1 cellular context compared by ENCODE assay signal in the genomic region with DNA sequence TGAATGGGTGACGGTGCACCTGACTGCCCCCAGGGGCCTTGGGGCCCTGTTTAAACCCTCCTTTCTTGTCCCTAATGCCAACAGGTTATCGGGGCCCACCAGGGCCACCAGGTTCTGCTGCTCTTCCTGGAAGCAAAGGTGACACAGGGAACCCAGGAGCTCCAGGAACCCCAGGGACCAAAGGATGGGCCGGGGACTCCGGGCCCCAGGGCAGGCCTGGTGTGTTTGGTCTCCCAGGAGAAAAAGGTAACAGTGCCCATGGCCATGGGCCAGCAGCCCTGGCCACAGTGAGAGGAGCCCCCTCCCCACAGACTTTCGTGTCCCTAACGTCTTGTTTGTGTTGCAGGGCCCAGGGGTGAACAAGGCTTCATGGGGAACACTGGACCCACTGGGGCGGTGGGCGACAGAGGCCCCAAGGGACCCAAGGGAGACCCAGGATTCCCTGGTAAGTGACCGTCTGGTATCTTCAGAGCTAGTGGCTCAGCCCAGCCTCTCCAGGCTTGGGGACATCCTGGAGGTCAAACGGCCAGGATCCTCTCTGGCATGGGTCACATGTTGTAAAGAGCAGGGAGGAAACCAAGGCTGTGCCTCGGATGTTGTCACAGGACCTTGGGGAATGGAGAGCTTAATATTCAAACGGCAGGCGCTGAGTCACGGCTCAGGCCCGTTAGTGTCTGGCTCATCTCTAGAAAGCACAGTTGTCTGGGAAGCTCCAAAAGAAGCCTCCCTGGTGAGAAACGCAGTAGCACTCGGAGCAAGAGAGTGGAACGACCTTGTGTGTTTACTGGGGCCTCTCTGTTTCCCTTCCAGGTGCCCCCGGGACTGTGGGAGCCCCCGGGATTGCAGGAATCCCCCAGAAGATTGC.
TF ChIP-seq lines count a peak whose summit lies in the region.

No MANE protein-coding gene starts in this region.

TF ChIP-seq in K562, 482 proteins besides CTCF, POLR2A, EP300 and RAD21 (continued from another document):
- TF ChIP-seq, protein P1, sequence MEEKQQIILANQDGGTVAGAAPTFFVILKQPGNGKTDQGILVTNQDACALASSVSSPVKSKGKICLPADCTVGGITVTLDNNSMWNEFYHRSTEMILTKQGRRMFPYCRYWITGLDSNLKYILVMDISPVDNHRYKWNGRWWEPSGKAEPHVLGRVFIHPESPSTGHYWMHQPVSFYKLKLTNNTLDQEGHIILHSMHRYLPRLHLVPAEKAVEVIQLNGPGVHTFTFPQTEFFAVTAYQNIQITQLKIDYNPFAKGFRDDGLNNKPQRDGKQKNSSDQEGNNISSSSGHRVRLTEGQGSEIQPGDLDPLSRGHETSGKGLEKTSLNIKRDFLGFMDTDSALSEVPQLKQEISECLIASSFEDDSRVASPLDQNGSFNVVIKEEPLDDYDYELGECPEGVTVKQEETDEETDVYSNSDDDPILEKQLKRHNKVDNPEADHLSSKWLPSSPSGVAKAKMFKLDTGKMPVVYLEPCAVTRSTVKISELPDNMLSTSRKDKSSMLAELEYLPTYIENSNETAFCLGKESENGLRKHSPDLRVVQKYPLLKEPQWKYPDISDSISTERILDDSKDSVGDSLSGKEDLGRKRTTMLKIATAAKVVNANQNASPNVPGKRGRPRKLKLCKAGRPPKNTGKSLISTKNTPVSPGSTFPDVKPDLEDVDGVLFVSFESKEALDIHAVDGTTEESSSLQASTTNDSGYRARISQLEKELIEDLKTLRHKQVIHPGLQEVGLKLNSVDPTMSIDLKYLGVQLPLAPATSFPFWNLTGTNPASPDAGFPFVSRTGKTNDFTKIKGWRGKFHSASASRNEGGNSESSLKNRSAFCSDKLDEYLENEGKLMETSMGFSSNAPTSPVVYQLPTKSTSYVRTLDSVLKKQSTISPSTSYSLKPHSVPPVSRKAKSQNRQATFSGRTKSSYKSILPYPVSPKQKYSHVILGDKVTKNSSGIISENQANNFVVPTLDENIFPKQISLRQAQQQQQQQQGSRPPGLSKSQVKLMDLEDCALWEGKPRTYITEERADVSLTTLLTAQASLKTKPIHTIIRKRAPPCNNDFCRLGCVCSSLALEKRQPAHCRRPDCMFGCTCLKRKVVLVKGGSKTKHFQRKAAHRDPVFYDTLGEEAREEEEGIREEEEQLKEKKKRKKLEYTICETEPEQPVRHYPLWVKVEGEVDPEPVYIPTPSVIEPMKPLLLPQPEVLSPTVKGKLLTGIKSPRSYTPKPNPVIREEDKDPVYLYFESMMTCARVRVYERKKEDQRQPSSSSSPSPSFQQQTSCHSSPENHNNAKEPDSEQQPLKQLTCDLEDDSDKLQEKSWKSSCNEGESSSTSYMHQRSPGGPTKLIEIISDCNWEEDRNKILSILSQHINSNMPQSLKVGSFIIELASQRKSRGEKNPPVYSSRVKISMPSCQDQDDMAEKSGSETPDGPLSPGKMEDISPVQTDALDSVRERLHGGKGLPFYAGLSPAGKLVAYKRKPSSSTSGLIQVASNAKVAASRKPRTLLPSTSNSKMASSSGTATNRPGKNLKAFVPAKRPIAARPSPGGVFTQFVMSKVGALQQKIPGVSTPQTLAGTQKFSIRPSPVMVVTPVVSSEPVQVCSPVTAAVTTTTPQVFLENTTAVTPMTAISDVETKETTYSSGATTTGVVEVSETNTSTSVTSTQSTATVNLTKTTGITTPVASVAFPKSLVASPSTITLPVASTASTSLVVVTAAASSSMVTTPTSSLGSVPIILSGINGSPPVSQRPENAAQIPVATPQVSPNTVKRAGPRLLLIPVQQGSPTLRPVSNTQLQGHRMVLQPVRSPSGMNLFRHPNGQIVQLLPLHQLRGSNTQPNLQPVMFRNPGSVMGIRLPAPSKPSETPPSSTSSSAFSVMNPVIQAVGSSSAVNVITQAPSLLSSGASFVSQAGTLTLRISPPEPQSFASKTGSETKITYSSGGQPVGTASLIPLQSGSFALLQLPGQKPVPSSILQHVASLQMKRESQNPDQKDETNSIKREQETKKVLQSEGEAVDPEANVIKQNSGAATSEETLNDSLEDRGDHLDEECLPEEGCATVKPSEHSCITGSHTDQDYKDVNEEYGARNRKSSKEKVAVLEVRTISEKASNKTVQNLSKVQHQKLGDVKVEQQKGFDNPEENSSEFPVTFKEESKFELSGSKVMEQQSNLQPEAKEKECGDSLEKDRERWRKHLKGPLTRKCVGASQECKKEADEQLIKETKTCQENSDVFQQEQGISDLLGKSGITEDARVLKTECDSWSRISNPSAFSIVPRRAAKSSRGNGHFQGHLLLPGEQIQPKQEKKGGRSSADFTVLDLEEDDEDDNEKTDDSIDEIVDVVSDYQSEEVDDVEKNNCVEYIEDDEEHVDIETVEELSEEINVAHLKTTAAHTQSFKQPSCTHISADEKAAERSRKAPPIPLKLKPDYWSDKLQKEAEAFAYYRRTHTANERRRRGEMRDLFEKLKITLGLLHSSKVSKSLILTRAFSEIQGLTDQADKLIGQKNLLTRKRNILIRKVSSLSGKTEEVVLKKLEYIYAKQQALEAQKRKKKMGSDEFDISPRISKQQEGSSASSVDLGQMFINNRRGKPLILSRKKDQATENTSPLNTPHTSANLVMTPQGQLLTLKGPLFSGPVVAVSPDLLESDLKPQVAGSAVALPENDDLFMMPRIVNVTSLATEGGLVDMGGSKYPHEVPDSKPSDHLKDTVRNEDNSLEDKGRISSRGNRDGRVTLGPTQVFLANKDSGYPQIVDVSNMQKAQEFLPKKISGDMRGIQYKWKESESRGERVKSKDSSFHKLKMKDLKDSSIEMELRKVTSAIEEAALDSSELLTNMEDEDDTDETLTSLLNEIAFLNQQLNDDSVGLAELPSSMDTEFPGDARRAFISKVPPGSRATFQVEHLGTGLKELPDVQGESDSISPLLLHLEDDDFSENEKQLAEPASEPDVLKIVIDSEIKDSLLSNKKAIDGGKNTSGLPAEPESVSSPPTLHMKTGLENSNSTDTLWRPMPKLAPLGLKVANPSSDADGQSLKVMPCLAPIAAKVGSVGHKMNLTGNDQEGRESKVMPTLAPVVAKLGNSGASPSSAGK (IDR thresholded peaks at IDR 0.05) = no peak
- TF ChIP-seq RFX5 (IDR thresholded peaks at IDR 0.05; ENCODE audit: low read depth, low read length) = no peak
- TF ChIP-seq GATA2 (CRISPR knock-in tag; IDR thresholded peaks at IDR 0.05) = no peak
- TF ChIP-seq XRCC4 (IDR thresholded peaks at IDR 0.05; ENCODE audit: extremely low read depth, insufficient read depth, insufficient read length) = no peak
- TF ChIP-seq CREM (IDR thresholded peaks at IDR 0.05; ENCODE audit: low read depth) = no peak
- TF ChIP-seq ZNF224 (CRISPR knock-in tag; IDR thresholded peaks at IDR 0.05) = no peak
- TF ChIP-seq MCM5 (IDR thresholded peaks at IDR 0.05; ENCODE audit: low read depth) = no peak
- TF ChIP-seq SLC30A9 (CRISPR knock-in tag; IDR thresholded peaks at IDR 0.05) = no peak
- TF ChIP-seq ZNF354B (CRISPR knock-in tag; IDR thresholded peaks at IDR 0.05) = no peak
- TF ChIP-seq PHTF2 (CRISPR knock-in tag; IDR thresholded peaks at IDR 0.05) = no peak
- TF ChIP-seq, protein P2, sequence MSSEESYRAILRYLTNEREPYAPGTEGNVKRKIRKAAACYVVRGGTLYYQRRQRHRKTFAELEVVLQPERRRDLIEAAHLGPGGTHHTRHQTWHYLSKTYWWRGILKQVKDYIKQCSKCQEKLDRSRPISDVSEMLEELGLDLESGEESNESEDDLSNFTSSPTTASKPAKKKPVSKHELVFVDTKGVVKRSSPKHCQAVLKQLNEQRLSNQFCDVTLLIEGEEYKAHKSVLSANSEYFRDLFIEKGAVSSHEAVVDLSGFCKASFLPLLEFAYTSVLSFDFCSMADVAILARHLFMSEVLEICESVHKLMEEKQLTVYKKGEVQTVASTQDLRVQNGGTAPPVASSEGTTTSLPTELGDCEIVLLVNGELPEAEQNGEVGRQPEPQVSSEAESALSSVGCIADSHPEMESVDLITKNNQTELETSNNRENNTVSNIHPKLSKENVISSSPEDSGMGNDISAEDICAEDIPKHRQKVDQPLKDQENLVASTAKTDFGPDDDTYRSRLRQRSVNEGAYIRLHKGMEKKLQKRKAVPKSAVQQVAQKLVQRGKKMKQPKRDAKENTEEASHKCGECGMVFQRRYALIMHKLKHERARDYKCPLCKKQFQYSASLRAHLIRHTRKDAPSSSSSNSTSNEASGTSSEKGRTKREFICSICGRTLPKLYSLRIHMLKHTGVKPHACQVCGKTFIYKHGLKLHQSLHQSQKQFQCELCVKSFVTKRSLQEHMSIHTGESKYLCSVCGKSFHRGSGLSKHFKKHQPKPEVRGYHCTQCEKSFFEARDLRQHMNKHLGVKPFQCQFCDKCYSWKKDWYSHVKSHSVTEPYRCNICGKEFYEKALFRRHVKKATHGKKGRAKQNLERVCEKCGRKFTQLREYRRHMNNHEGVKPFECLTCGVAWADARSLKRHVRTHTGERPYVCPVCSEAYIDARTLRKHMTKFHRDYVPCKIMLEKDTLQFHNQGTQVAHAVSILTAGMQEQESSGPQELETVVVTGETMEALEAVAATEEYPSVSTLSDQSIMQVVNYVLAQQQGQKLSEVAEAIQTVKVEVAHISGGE (CRISPR knock-in tag; IDR thresholded peaks at IDR 0.05) = no peak
- TF ChIP-seq CCAR2 (IDR thresholded peaks at IDR 0.05; ENCODE audit: low read depth, low read length) = no peak
- no peak for TF ChIP-seq ZFP1 (CRISPR knock-in tag; IDR thresholded peaks at IDR 0.05)
- TF ChIP-seq, protein P3, sequence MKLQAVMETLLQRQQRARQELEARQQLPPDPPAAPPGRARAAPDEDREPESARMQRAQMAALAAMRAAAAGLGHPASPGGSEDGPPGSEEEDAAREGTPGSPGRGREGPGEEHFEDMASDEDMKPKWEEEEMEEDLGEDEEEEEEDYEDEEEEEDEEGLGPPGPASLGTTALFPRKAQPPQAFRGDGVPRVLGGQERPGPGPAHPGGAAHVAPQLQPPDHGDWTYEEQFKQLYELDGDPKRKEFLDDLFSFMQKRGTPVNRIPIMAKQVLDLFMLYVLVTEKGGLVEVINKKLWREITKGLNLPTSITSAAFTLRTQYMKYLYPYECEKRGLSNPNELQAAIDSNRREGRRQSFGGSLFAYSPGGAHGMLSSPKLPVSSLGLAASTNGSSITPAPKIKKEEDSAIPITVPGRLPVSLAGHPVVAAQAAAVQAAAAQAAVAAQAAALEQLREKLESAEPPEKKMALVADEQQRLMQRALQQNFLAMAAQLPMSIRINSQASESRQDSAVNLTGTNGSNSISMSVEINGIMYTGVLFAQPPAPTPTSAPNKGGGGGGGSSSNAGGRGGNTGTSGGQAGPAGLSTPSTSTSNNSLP (IDR thresholded peaks at IDR 0.05; ENCODE audit: borderline replicate concordance, low read depth, low read length) = no peak
- no peak for TF ChIP-seq MBD2 (IDR thresholded peaks at IDR 0.05; ENCODE audit: borderline replicate concordance, low read depth)
- TF ChIP-seq NCOA2 (IDR thresholded peaks at IDR 0.05; ENCODE audit: partially characterized antibody in 2 of 2) = no peak
- TF ChIP-seq, protein P4, sequence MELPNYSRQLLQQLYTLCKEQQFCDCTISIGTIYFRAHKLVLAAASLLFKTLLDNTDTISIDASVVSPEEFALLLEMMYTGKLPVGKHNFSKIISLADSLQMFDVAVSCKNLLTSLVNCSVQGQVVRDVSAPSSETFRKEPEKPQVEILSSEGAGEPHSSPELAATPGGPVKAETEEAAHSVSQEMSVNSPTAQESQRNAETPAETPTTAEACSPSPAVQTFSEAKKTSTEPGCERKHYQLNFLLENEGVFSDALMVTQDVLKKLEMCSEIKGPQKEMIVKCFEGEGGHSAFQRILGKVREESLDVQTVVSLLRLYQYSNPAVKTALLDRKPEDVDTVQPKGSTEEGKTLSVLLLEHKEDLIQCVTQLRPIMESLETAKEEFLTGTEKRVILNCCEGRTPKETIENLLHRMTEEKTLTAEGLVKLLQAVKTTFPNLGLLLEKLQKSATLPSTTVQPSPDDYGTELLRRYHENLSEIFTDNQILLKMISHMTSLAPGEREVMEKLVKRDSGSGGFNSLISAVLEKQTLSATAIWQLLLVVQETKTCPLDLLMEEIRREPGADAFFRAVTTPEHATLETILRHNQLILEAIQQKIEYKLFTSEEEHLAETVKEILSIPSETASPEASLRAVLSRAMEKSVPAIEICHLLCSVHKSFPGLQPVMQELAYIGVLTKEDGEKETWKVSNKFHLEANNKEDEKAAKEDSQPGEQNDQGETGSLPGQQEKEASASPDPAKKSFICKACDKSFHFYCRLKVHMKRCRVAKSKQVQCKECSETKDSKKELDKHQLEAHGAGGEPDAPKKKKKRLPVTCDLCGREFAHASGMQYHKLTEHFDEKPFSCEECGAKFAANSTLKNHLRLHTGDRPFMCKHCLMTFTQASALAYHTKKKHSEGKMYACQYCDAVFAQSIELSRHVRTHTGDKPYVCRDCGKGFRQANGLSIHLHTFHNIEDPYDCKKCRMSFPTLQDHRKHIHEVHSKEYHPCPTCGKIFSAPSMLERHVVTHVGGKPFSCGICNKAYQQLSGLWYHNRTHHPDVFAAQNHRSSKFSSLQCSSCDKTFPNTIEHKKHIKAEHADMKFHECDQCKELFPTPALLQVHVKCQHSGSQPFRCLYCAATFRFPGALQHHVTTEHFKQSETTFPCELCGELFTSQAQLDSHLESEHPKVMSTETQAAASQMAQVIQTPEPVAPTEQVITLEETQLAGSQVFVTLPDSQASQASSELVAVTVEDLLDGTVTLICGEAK (IDR thresholded peaks at IDR 0.05) = no peak
- TF ChIP-seq, protein P4 (CRISPR knock-in tag; IDR thresholded peaks at IDR 0.05) = no peak
- TF ChIP-seq MIER1 (IDR thresholded peaks at IDR 0.05; ENCODE audit: low read depth) = no peak
- no peak for TF ChIP-seq ZNF696 (CRISPR knock-in tag; conservative IDR thresholded peaks at IDR 0.05)
- no peak for TF ChIP-seq GABPB2 (CRISPR knock-in tag; conservative IDR thresholded peaks at IDR 0.05)
- 0 out of 2 replicates have a peak, but pooled peaks have one; percentile 35 for TF ChIP-seq MAFK (IDR thresholded peaks at IDR 0.05; ENCODE audit: low read length)
